ENCODE assay signal across 16 cellular contexts in the genomic region with DNA sequence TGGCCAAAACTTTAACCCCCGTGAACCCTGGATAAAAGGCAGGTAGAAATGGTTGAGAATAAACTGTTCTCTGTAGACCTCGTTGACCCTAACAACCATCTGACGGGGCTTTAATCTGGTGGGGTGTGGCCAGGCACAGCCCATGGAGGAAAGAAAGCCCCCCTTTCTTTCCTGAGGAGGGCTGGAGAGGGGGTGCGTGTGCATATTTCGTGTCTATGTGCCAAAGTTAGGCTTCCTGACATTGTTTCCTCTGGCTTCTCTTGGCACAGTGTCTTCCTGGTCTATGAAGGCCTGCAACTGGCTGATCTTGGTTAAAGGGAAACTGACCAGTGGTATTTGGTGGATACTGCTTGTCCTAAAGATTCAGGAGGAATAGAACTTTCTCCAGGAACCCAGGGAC.
DNase-seq lines count a peak whose midpoint lies in the region; ATAC-seq and TF ChIP-seq lines count a peak whose summit lies in the region.
"Had no signal": no experiment of that assay in that cellular context is flagged by ENCODE, and none has a peak within 500 bp of the region (broad histone marks: within the 10 kb centered on the region; RNA-seq: fewer than 3 reads in every experiment).

No MANE protein-coding gene starts in this region.

- no peaks in the 10 kb centered on the region for H3K9me3 Mint-ChIP-seq in nephron progenitor cell
- H3K9me3 Mint-ChIP-seq: activated B cell treated with CpG ODN at 0.5 μM for 24 hours had no signal

- H3K9me3 ChIP-seq in upper lobe of left lung, result no peaks in the 10 kb centered on the region
- H3K9me3 ChIP-seq: breast epithelium had no signal

- H3K4me1 ChIP-seq in upper lobe of left lung, result peaks cover 40 to 48% (median 44%) of the 10 kb centered on the region in 4 donors
- H3K4me1 ChIP-seq: breast epithelium had no signal

- TF ChIP-seq CTCF in nephron progenitor cell (IDR thresholded peaks at IDR 0.05) (no peak), upper lobe of left lung (IDR thresholded peaks at IDR 0.05) (no peak)

- 32 to 39% methylated on average over 5 of the region's 5 CpGs for WGBS in upper lobe of left lung, 2 donors

- ATAC-seq in Right ventricle myocardium superior (ENCODE audit: poor library complexity) (peak; percentile 32), upper lobe of left lung (ENCODE audit: low FRiP score in 2 of 2) (peak; percentile 22 to 55), GM19455 (IDR thresholded peaks at IDR 0.05; ENCODE audit: unreplicated experiment) (no peak)
- ATAC-seq: PC-3 had no signal

- no peaks in the 10 kb centered on the region for H3K27me3 Mint-ChIP-seq in nephron progenitor cell (ENCODE audit: low read depth, poor library complexity)

- peak in 1 of 4 donors; percentile 50 for TF ChIP-seq EP300 in upper lobe of left lung (IDR thresholded peaks at IDR 0.05)

- H3K36me3 ChIP-seq in upper lobe of left lung, result no peaks in the 10 kb centered on the region
- H3K36me3 ChIP-seq: breast epithelium had no signal

- H3K4me1 Mint-ChIP-seq in nephron progenitor cell, result peaks cover 72% of the 10 kb centered on the region

- no peak for TF ChIP-seq POLR2A in upper lobe of left lung (IDR thresholded peaks at IDR 0.05)

- H3K27ac ChIP-seq in angular gyrus (ENCODE audit: low read depth, low read length) (peak overlapping the region; percentile 22), upper lobe of left lung (peak overlapping the region; percentile 62 to 81 (median 74))

- DNase-seq in Right ventricle myocardium superior, result no peak
- DNase-seq in nephron progenitor cell, result no peak
- no peak for DNase-seq in upper lobe of left lung
- DNase-seq in NCI-H774 (lab: John Stamatoyannopoulos, UW), result no peak
- no peak for DNase-seq in DMS114 treated with DMSO at 0.1 percent for 48 hours (lab: John Stamatoyannopoulos, UW; ENCODE audit: unreplicated experiment)
- DNase-seq: activated B cell treated with CpG ODN at 0.5 μM for 24 hours; activated naive CD4-positive, alpha-beta T cell treated with Interleukin-2 at 50 U/mL for 16 hours; HCEC 1CT; KBM-7; NCI-H1436 treated with DMSO at 0.1 percent for 48 hours; NCI-H510A; PC-3 had no signal

- H3K4me3 Mint-ChIP-seq in nephron progenitor cell, result no peak overlapping the region
- H3K4me3 Mint-ChIP-seq: neural crest cell had no signal

- peaks cover 31% of the 10 kb centered on the region for H3K36me3 Mint-ChIP-seq in nephron progenitor cell (ENCODE audit: low read depth)

- intact Hi-C loops in Right ventricle myocardium superior (cut with DNase I), result loop anchor here (10.0 kb wide), 1 partner anchor 62 kb away; no protein-coding TSS in a partner anchor

- H3K27ac Mint-ChIP-seq in nephron progenitor cell, result peak overlapping the region; percentile 17
- H3K27ac Mint-ChIP-seq: activated B cell treated with CpG ODN at 0.5 μM for 24 hours had no signal

- H3K4me3 ChIP-seq in upper lobe of left lung, result peak overlapping the region in 3 of 4 donors; percentile 5 to 33 (median 33)

- no peaks in the 10 kb centered on the region for H3K27me3 ChIP-seq in upper lobe of left lung
- H3K27me3 ChIP-seq: breast epithelium had no signal
